17 cellular contexts compared by ENCODE assay signal in the genomic region with DNA sequence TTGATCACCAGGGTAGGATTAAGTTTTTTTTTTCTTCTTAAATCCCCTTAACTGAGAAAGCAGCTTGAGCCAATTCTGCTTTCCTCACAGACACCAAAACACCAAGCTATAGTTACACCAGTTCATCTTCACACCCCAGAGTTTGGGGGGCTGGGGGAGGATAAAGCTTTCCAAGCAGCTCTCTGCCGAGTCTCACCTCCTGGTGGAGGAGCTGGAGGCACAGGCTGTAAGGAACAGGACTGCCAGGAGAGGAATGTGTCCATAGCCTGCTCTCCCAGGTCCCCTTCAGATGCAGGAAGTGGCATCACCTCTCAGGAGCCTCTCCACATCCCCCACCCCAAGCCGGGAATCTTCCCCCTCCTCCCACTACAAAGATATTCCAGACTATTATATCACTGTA.
A peak's percentile ranks its signal among the peaks of the same experiment; 100 is the strongest.
DNase-seq lines count a peak whose midpoint lies in the region; ATAC-seq and TF ChIP-seq lines count a peak whose summit lies in the region.
"Had no signal": no experiment of that assay in that cellular context is flagged by ENCODE, and none has a peak within 500 bp of the region (broad histone marks: within the 10 kb centered on the region; RNA-seq: fewer than 3 reads in every experiment).

No MANE protein-coding gene starts in this region.

- H3F3A ChIP-seq in GM23338 (replicated peaks; ENCODE audit: low read depth) = no peaks in the 10 kb centered on the region

- TF ChIP-seq CTCF in GM23338 (conservative IDR thresholded peaks at IDR 0.05; ENCODE audit: low read depth in 2 of 2) (no peak), brain (conservative IDR thresholded peaks at IDR 0.05) (no peak)

- no peak overlapping the region for H2AFZ ChIP-seq in GM23338
- H2AFZ ChIP-seq: GM23248 had no signal

- H3K9me3 ChIP-seq in CD8-positive, alpha-beta memory T cell (ENCODE audit: low read length) = no peaks in the 10 kb centered on the region

- H3K4me1 Mint-ChIP-seq in CD8-positive, alpha-beta memory T cell = peaks cover 49 to 74% (median 51%) of the 10 kb centered on the region in 3 donors
- peaks cover 68% of the 10 kb centered on the region for H3K4me1 Mint-ChIP-seq in GM23338
- H3K4me1 Mint-ChIP-seq in brain = peaks cover 75% of the 10 kb centered on the region
- peaks cover 41 to 85% (median 68%) of the 10 kb centered on the region in 4 donors for H3K4me1 Mint-ChIP-seq in naive thymus-derived CD8-positive, alpha-beta T cell
- H3K4me1 Mint-ChIP-seq: B cell had no signal

- peaks cover 97% of the 10 kb centered on the region for H3K79me2 ChIP-seq in GM23338 (replicated peaks; ENCODE audit: insufficient read depth)

- intact Hi-C loops in posterior vena cava (cut with DNase I) = no loop called here

- POLR2A ChIA-PET in CD8-positive, alpha-beta memory T cell (lab: Charles Lee) = no interaction called here
- POLR2A ChIA-PET in naive thymus-derived CD8-positive, alpha-beta T cell (lab: Charles Lee) = interaction anchor here (0.6 kb wide), 1 partner anchor 34 kb away, joined by 6 read pairs; no protein-coding TSS in a partner anchor

- H3K27me3 ChIP-seq in CD8-positive, alpha-beta memory T cell (ENCODE audit: insufficient read depth, low read length, poor library complexity, severe bottlenecking) = no peaks in the 10 kb centered on the region
- H3K27me3 ChIP-seq in GM23338 (ENCODE audit: insufficient read depth) = no peaks in the 10 kb centered on the region

- H4K20me1 ChIP-seq in GM23338 (replicated peaks; ENCODE audit: insufficient read depth) = peaks cover 33% of the 10 kb centered on the region

- H3K4me3 Mint-ChIP-seq in CD8-positive, alpha-beta memory T cell = no peak overlapping the region
- no peak overlapping the region for H3K4me3 Mint-ChIP-seq in GM23338
- no peak overlapping the region for H3K4me3 Mint-ChIP-seq in brain
- no peak overlapping the region for H3K4me3 Mint-ChIP-seq in naive thymus-derived CD8-positive, alpha-beta T cell
- H3K4me3 Mint-ChIP-seq: B cell; CD4-positive, CD25-positive, alpha-beta regulatory T cell had no signal

- H3K9me2 ChIP-seq in GM23338 (ENCODE audit: insufficient read depth) = no peaks in the 10 kb centered on the region

- peaks cover 0 to 3% (median 1%) of the 10 kb centered on the region in 3 donors for H3K36me3 Mint-ChIP-seq in CD8-positive, alpha-beta memory T cell
- H3K36me3 Mint-ChIP-seq in GM23338 (ENCODE audit: low read depth) = peaks cover 8% of the 10 kb centered on the region; the same call in 2 of the 3 replicates
- H3K36me3 Mint-ChIP-seq in brain = peaks cover 34% of the 10 kb centered on the region
- H3K36me3 Mint-ChIP-seq in naive thymus-derived CD8-positive, alpha-beta T cell = peaks cover 0 to 12% (median 0%) of the 10 kb centered on the region in 3 donors

- CTCF ChIA-PET in CD8-positive, alpha-beta memory T cell (lab: Charles Lee) = no interaction called here

- no peaks in the 10 kb centered on the region for H3K36me3 ChIP-seq in CD8-positive, alpha-beta memory T cell (ENCODE audit: insufficient read depth, low read length)
- H3K36me3 ChIP-seq in GM23338 (ENCODE audit: insufficient read depth) = no peaks in the 10 kb centered on the region; the same call in 1 of the 2 replicates

- peak overlapping the region in 5 of 8 donors; percentile 12 to 87 (median 53) for H3K27ac Mint-ChIP-seq in CD8-positive, alpha-beta memory T cell
- 0 out of 2 replicates have a peak overlapping the region, but pooled peaks have one; percentile 34 for H3K27ac Mint-ChIP-seq in GM23338
- H3K27ac Mint-ChIP-seq in brain = peak overlapping the region in 3 of 5 experiments; percentile 6 to 97 (median 58)
- peak overlapping the region in 7 of 10 donors; percentile 20 to 81 (median 46) for H3K27ac Mint-ChIP-seq in naive thymus-derived CD8-positive, alpha-beta T cell
- H3K27ac Mint-ChIP-seq: B cell had no signal

- H3K9me3 Mint-ChIP-seq in CD8-positive, alpha-beta memory T cell = no peaks in the 10 kb centered on the region
- H3K9me3 Mint-ChIP-seq in GM23338 = no peaks in the 10 kb centered on the region
- peaks cover 0 to 3% (median 0%) of the 10 kb centered on the region in 5 experiments for H3K9me3 Mint-ChIP-seq in brain
- H3K9me3 Mint-ChIP-seq in naive thymus-derived CD8-positive, alpha-beta T cell = no peaks in the 10 kb centered on the region
- H3K9me3 Mint-ChIP-seq: CD4-positive, CD25-positive, alpha-beta regulatory T cell had no signal

- H3K27ac ChIP-seq in CD8-positive, alpha-beta memory T cell (ENCODE audit: low read depth, low read length) = no peak overlapping the region
- H3K27ac ChIP-seq in GM23338 (ENCODE audit: low read depth) = peak overlapping the region; percentile 50; the same call in 1 of the 2 replicates
- H3K27ac ChIP-seq: GM23248 had no signal

- ATAC-seq in GM23338 (peak; percentile 20; the same call in 2 of the 3 replicates), HG03520 (IDR thresholded peaks at IDR 0.05; ENCODE audit: unreplicated experiment) (no peak)
- no peak for ATAC-seq in naive thymus-derived CD8-positive, alpha-beta T cell
- ATAC-seq: GM12878, K562 had no signal

- H3K4me3 ChIP-seq in CD8-positive, alpha-beta memory T cell (ENCODE audit: low read length) = no peak overlapping the region
- H3K4me3 ChIP-seq in GM23338 = no peak overlapping the region
- H3K4me3 ChIP-seq: GM12878, GM23248, K562 had no signal

- no peak for DNase-seq in CD8-positive, alpha-beta memory T cell
- DNase-seq in GM23338 (ENCODE audit: low spot score) = no peak
- no peak for DNase-seq in naive thymus-derived CD8-positive, alpha-beta T cell
- DNase-seq in hepatic stellate cell (ENCODE audit: low spot score) = no peak
- no peak for DNase-seq in posterior vena cava (ENCODE audit: low spot score)
- DNase-seq: CD4-positive, CD25-positive, alpha-beta regulatory T cell; DMS79 treated with DMSO at 0.1 percent for 48 hours; GDM1; GM23248; NCI-H187; NCI-H446; NCI-H774 had no signal

- H3K4me1 ChIP-seq in CD8-positive, alpha-beta memory T cell (ENCODE audit: insufficient read depth, low read length) = peaks cover 7% of the 10 kb centered on the region
- peaks cover 56% of the 10 kb centered on the region for H3K4me1 ChIP-seq in GM23338 (ENCODE audit: insufficient read depth)

- H3K27me3 Mint-ChIP-seq in CD8-positive, alpha-beta memory T cell = no peaks in the 10 kb centered on the region
- H3K27me3 Mint-ChIP-seq in GM23338 (ENCODE audit: insufficient read depth, low read depth, poor library complexity) = peaks cover 15% of the 10 kb centered on the region
- H3K27me3 Mint-ChIP-seq in brain = no peaks in the 10 kb centered on the region
- no peaks in the 10 kb centered on the region for H3K27me3 Mint-ChIP-seq in naive thymus-derived CD8-positive, alpha-beta T cell
- H3K27me3 Mint-ChIP-seq: B cell; CD4-positive, CD25-positive, alpha-beta regulatory T cell had no signal

- H3K4me2 ChIP-seq in GM23338 = no peak overlapping the region

TF ChIP-seq in GM23338, 12 proteins besides CTCF, POLR2A, EP300 and RAD21:
- no peak for TF ChIP-seq ZNF331 (CRISPR knock-in tag; IDR thresholded peaks at IDR 0.05; ENCODE audit: low read depth)
- TF ChIP-seq CREB1 (CRISPR knock-in tag; IDR thresholded peaks at IDR 0.05; ENCODE audit: low read depth) = no peak
- TF ChIP-seq POLR2AphosphoS5 (IDR thresholded peaks at IDR 0.05; ENCODE audit: low read depth) = no peak
- no peak for TF ChIP-seq STAT1 (IDR thresholded peaks at IDR 0.05; ENCODE audit: unreplicated experiment)
